In genomic region chr20:63319164-63320040, GRCh38 we compare ENCODE assay signal across 22 cellular contexts. TPM values are rescaled to one million over a fixed set of nuclear protein-coding genes. Genes with fewer than 3 reads are reported as not detected.
"Had no signal": no experiment of that assay in that cellular context is flagged by ENCODE, and none has a peak within 500 bp of the region (broad histone marks: within the 10 kb centered on the region; RNA-seq: fewer than 3 reads in every experiment).

No MANE protein-coding gene starts in this region.

- H3K27ac ChIP-seq: gastrocnemius medialis, hepatocyte, neutrophil had no signal

- H3K4me3 ChIP-seq: gastrocnemius medialis, hepatocyte, lung had no signal

- H3K27me3 ChIP-seq: hepatocyte had no signal

- DNase-seq: activated B cell treated with CpG ODN at 0.5 μM for 24 hours; activated CD4-positive, alpha-beta T cell treated with anti-CD3 and anti-CD28 coated beads, Interleukin-2, amount 50 U/mL, for 4 hours; activated CD8-positive, alpha-beta memory T cell treated with anti-CD3 and anti-CD28 coated beads, Interleukin-2, amount 10 ng/mL, durations not matched to agents 7 days and 5 days; activated T-cell treated with anti-CD3 and anti-CD28 coated beads, Interleukin-2, amount 50 U/mL, for 72 hours; caudate nucleus; cortex of kidney; effector CD8-positive, alpha-beta T cell; gastrocnemius medialis; midbrain; SHP77 treated with DMSO at 0.1 percent for 48 hours; stimulated activated CD4-positive, alpha-beta T cell treated with anti-CD3 and anti-CD28 coated beads, Interleukin-12 subunit alpha, Interleukin-12 subunit beta, amount 100 ng/mL, for 4 hours; stimulated activated naive CD4-positive, alpha-beta T cell; substantia nigra had no signal

- ATAC-seq: activated CD8-positive, alpha-beta memory T cell treated with anti-CD3 and anti-CD28 coated beads, Interleukin-2, amount 10 ng/mL, durations not matched to agents 7 days and 5 days; activated T-cell treated with anti-CD3 and anti-CD28 coated beads, Interleukin-2, amount 50 U/mL, for 72 hours; gastrocnemius medialis had no signal

- H3K36me3 ChIP-seq: gastrocnemius medialis, neutrophil had no signal

- H3K4me1 Mint-ChIP-seq: activated B cell treated with CpG ODN at 0.5 μM for 24 hours; activated CD8-positive, alpha-beta memory T cell treated with anti-CD3 and anti-CD28 coated beads, Interleukin-2, amount 10 ng/mL, durations not matched to agents 7 days and 5 days had no signal

- H3K4me1 ChIP-seq: gastrocnemius medialis had no signal

- FAIRE-seq: astrocyte had no signal

- H3K36me3 Mint-ChIP-seq: activated CD8-positive, alpha-beta memory T cell treated with anti-CD3 and anti-CD28 coated beads, Interleukin-2, amount 10 ng/mL, durations not matched to agents 7 days and 5 days; type B pancreatic cell had no signal

- H3K4me3 Mint-ChIP-seq: activated B cell treated with CpG ODN at 0.5 μM for 24 hours; activated CD8-positive, alpha-beta memory T cell treated with anti-CD3 and anti-CD28 coated beads, Interleukin-2, amount 10 ng/mL, durations not matched to agents 7 days and 5 days; activated T-cell treated with anti-CD3 and anti-CD28 coated beads, Interleukin-2, amount 50 U/mL, for 72 hours; T-helper 1 cell treated with Interleukin-12 subunit alpha and Interleukin-12 subunit beta and Interleukin-4 antibody, amounts not matched to agents 30 μg/mL and 1 μg/mL, for 36 hours; type B pancreatic cell had no signal

- H3K9me3 Mint-ChIP-seq: activated B cell treated with CpG ODN at 0.5 μM for 24 hours; activated T-cell treated with anti-CD3 and anti-CD28 coated beads, Interleukin-2, amount 50 U/mL, for 72 hours; T-helper 1 cell treated with Interleukin-12 subunit alpha and Interleukin-12 subunit beta and Interleukin-4 antibody, amounts not matched to agents 30 μg/mL and 1 μg/mL, for 36 hours; type B pancreatic cell had no signal

- H3K27ac Mint-ChIP-seq: activated B cell treated with CpG ODN at 0.5 μM for 24 hours; activated CD8-positive, alpha-beta memory T cell treated with anti-CD3 and anti-CD28 coated beads, Interleukin-2, amount 10 ng/mL, durations not matched to agents 7 days and 5 days; activated T-cell treated with anti-CD3 and anti-CD28 coated beads, Interleukin-2, amount 50 U/mL, for 72 hours; progenitor cell of endocrine pancreas; T-helper 1 cell treated with Interleukin-12 subunit alpha and Interleukin-12 subunit beta and Interleukin-4 antibody, amounts not matched to agents 30 μg/mL and 1 μg/mL, for 36 hours; type B pancreatic cell had no signal

- H3K9me3 ChIP-seq: gastrocnemius medialis, neutrophil had no signal

RNA-seq across cellular contexts. Expression of gene COL20A1, which starts 26.4 kb away (rescaled TPM):
- total RNA-seq: activated B cell treated with CpG ODN at 0.5 μM for 24 hours; activated CD8-positive, alpha-beta memory T cell treated with anti-CD3 and anti-CD28 coated beads, Interleukin-2, amount 10 ng/mL, durations not matched to agents 7 days and 5 days; fibroblast of lung; hepatocyte; kidney epithelial cell had no signal

RNA-seq across cellular contexts. Expression of gene CHRNA4, which starts 41.7 kb away (rescaled TPM):
- total RNA-seq: activated B cell treated with CpG ODN at 0.5 μM for 24 hours; activated CD8-positive, alpha-beta memory T cell treated with anti-CD3 and anti-CD28 coated beads, Interleukin-2, amount 10 ng/mL, durations not matched to agents 7 days and 5 days; activated T-cell treated with anti-CD3 and anti-CD28 coated beads, Interleukin-2, amount 50 U/mL, for 72 hours; fibroblast of lung; gastrocnemius medialis; hepatocyte; kidney epithelial cell had no signal
